8 cellular contexts compared by ENCODE assay signal in the genomic region with DNA sequence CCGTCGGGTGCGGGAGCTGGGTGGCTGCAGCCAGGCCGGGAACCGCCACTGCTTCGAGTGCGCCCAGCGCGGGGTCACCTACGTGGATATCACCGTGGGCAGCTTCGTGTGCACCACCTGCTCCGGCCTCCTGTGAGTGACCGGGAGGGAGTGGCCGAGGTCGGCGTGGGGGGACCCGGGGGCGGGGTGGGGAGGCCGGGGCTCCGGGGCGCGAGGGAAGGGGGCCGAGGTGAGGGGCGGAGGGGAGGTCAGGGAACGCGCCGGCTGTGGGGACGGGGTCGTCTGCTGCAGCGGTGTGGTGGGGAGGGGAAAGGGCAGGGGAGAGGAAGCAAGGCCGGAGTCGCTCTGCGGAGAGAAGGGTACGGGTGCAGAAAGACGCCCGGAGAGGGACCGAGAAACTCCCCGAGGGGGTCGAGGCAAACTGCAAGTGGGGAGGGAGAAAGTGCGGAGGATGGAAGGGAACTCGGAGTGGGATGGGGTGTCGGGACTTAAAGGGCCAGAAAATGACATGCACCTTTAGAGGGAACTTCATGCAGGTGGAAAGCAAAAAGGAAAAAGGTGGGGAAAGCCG. TPM values are rescaled to one million over a fixed set of nuclear protein-coding genes. Genes with fewer than 3 reads are reported as not detected.
DNase-seq lines count a peak whose midpoint lies in the region; ATAC-seq lines count a peak whose summit lies in the region.

No MANE protein-coding gene starts in this region.

- peak overlapping the region; percentile 66 for H2BK5ac ChIP-seq in neuronal stem cell (ENCODE audit: low read length)

- H3K14ac ChIP-seq in neuronal stem cell (ENCODE audit: low read length): peak overlapping the region; percentile 97

- ATAC-seq in GM19455 (IDR thresholded peaks at IDR 0.05; ENCODE audit: unreplicated experiment): no peak

- no peak overlapping the region for H4K91ac ChIP-seq in neuronal stem cell (ENCODE audit: low read depth, low read length, poor library complexity)

- H3K4me3 ChIP-seq in NT2/D1 (ENCODE audit: insufficient read length, low read depth) (peak overlapping the region; percentile 60), endocrine pancreas (ENCODE audit: control insufficient read depth, insufficient read depth, low read length) (peak overlapping the region; percentile 78), neuronal stem cell (ENCODE audit: low read length in 2 of 2) (peak overlapping the region; percentile 80 to 85)

- no peak overlapping the region for H2AK5ac ChIP-seq in neuronal stem cell (ENCODE audit: low read depth, low read length)

- H3K18ac ChIP-seq in neuronal stem cell (ENCODE audit: low read length): peak overlapping the region; percentile 94

- no peak overlapping the region for H3K4ac ChIP-seq in neuronal stem cell (ENCODE audit: low read length)

- DNase-seq in COLO668 (lab: John Stamatoyannopoulos, UW; ENCODE audit: unreplicated experiment): peak; percentile 52
- DNase-seq in NT2/D1 (ENCODE audit: low read depth, low spot score): no peak
- no peak for DNase-seq in neuronal stem cell (ENCODE audit: low spot score)
- DNase-seq in NCI-H2196 treated with DMSO at 0.1 percent for 48 hours (lab: John Stamatoyannopoulos, UW; ENCODE audit: unreplicated experiment): no peak
- DNase-seq in germinal center (ENCODE audit: low spot score): no peak
- no peak for DNase-seq in NAMALWA (ENCODE audit: low spot score)

- no CpG with 5 or more reads among the region's 44 CpGs for WGBS in neuronal stem cell (ENCODE audit: extremely low coverage in 2 of 2, insufficient read length in 2 of 2, insufficient replicate concordance in 1 of 2), 2 donors

- peak overlapping the region; percentile 49 for H2BK15ac ChIP-seq in neuronal stem cell (ENCODE audit: low read length)

- H3K9me3 ChIP-seq in NT2/D1 (ENCODE audit: insufficient read depth, low read length): no peaks in the 10 kb centered on the region
- H3K9me3 ChIP-seq in endocrine pancreas (ENCODE audit: control insufficient read depth, low read length): no peaks in the 10 kb centered on the region
- H3K9me3 ChIP-seq in neuronal stem cell (replicated peaks in 1 of 2; ENCODE audit: control insufficient read depth in 2 of 2, insufficient read depth in 1 of 2, low read depth in 1 of 2, low read length in 2 of 2): no peaks in the 10 kb centered on the region

- peak overlapping the region; percentile 98 for H3K23ac ChIP-seq in neuronal stem cell (ENCODE audit: low read depth, low read length, poor library complexity)

- H3K79me1 ChIP-seq in neuronal stem cell (ENCODE audit: low read depth, low read length): no peaks in the 10 kb centered on the region

- H3K9ac ChIP-seq in NT2/D1 (ENCODE audit: insufficient read length, low read depth): peak overlapping the region; percentile 67
- peak overlapping the region; percentile 19 for H3K9ac ChIP-seq in endocrine pancreas (ENCODE audit: control insufficient read depth, insufficient read depth, low read length)
- peak overlapping the region; percentile 90 for H3K9ac ChIP-seq in neuronal stem cell (ENCODE audit: low read depth, low read length, poor library complexity)

- H2AFZ ChIP-seq in neuronal stem cell (ENCODE audit: low read length): peak overlapping the region; percentile 98

- peaks cover 11% of the 10 kb centered on the region for H3K27me3 ChIP-seq in NT2/D1 (ENCODE audit: insufficient read depth, insufficient read length)
- H3K27me3 ChIP-seq in endocrine pancreas (ENCODE audit: control insufficient read depth, insufficient read depth, low read length): no peaks in the 10 kb centered on the region
- peaks cover 0 to 3% (median 0%) of the 10 kb centered on the region in 3 experiments for H3K27me3 ChIP-seq in neuronal stem cell (ENCODE audit: control insufficient read depth in 3 of 3, insufficient read depth in 3 of 3, low read depth in 1 of 3, low read length in 3 of 3)

- H2BK120ac ChIP-seq in neuronal stem cell (ENCODE audit: low read depth, low read length): no peak overlapping the region

- peak overlapping the region; percentile 83 for H3K4me2 ChIP-seq in neuronal stem cell (ENCODE audit: insufficient read depth, low read length, poor library complexity, severe bottlenecking)

- no peaks in the 10 kb centered on the region for H3K36me3 ChIP-seq in NT2/D1 (ENCODE audit: insufficient read depth, insufficient read length, low read length)
- H3K36me3 ChIP-seq in endocrine pancreas (ENCODE audit: control insufficient read depth, insufficient read depth, low read length): no peaks in the 10 kb centered on the region
- no peaks in the 10 kb centered on the region for H3K36me3 ChIP-seq in neuronal stem cell (replicated peaks in 1 of 2; ENCODE audit: control insufficient read depth in 2 of 2, insufficient read depth in 2 of 2, low read length in 2 of 2)

- no peak overlapping the region for H2BK12ac ChIP-seq in neuronal stem cell (ENCODE audit: low read length)

- H3K27ac ChIP-seq in neuronal stem cell (replicated peaks; ENCODE audit: low read length): no peak overlapping the region

- no peak overlapping the region for H4K8ac ChIP-seq in neuronal stem cell (ENCODE audit: low read depth, low read length)

- H3K4me1 ChIP-seq in NT2/D1 (ENCODE audit: insufficient read depth, insufficient read length) (peaks cover 6% of the 10 kb centered on the region), endocrine pancreas (ENCODE audit: control insufficient read depth, insufficient read depth, low read length) (peaks cover 20% of the 10 kb centered on the region), neuronal stem cell (ENCODE audit: control insufficient read depth in 2 of 2, insufficient read depth in 1 of 2, low read depth in 1 of 2, low read length in 2 of 2) (peaks cover 3 to 4% of the 10 kb centered on the region in 2 donors)

RNA-seq across cellular contexts. Expression of a gene that starts 0.5 kb away (rescaled TPM):
- polyA plus RNA-seq in neuronal stem cell (2013, experiment 1 of 2): 3.2 TPM
- polyA plus RNA-seq in neuronal stem cell (2013, experiment 2 of 2): 4.6 TPM

RNA-seq across cellular contexts. Expression of a gene that starts 34.2 kb away (rescaled TPM):
- polyA plus RNA-seq in neuronal stem cell (2013, experiment 1 of 2): 4.0 TPM
- polyA plus RNA-seq in neuronal stem cell (2013, experiment 2 of 2): 3.4 TPM

RNA-seq across cellular contexts. Expression of a gene that starts 46.4 kb away (rescaled TPM):
- polyA plus RNA-seq in neuronal stem cell (2013, experiment 1 of 2): 30.1 TPM
- polyA plus RNA-seq in neuronal stem cell (2013, experiment 2 of 2): 28.3 TPM

RNA-seq across cellular contexts. Expression of a gene that starts 46.6 kb away (rescaled TPM):
- polyA plus RNA-seq in neuronal stem cell (2013, experiment 1 of 2): 1.2 TPM
- polyA plus RNA-seq in neuronal stem cell (2013, experiment 2 of 2): 1.1 TPM

RNA-seq across cellular contexts. Expression of a gene that starts 55.8 kb away (rescaled TPM):
- polyA plus RNA-seq in neuronal stem cell (2013, experiment 1 of 2): 4.4 TPM
- polyA plus RNA-seq in neuronal stem cell (2013, experiment 2 of 2): 4.5 TPM

Comparison
In these comparisons a context has a peak if more than half of its experiments do, and no peak if none do; other contexts are left out.
1. H3K9ac ChIP-seq: peak in every context shown above with its lines; median percentile 90 in neuronal stem cell; 67 in NT2/D1; 19 in endocrine pancreas.